19 cellular contexts compared by ENCODE assay signal in the genomic region with DNA sequence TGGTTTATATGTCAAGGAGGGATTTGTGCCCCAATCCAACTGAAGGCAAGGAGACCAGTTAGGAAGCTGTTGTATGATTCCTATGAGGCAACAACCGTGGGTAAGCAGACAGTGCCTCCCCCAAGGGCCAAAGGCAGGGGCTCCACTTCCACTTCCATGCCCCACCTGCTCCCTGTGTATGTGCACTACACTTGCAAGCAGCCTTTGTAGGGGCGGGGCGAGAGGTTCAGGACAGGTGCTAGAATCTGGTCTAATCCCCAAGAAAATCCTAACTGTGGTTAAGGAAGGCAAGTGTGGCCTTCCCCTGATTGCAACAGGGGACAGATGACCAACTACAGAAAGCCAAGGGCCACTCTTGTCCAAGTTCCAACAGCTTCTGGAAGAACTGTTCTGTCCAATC. TPM values are rescaled to one million over a fixed set of nuclear protein-coding genes. Genes with fewer than 3 reads are reported as not detected.
DNase-seq lines count a peak whose midpoint lies in the region; ATAC-seq and TF ChIP-seq lines count a peak whose summit lies in the region.
"Had no signal": no experiment of that assay in that cellular context is flagged by ENCODE, and none has a peak within 500 bp of the region (broad histone marks: within the 10 kb centered on the region; RNA-seq: fewer than 3 reads in every experiment).

No MANE protein-coding gene starts in this region.

- H3K4me3 ChIP-seq in mammary epithelial cell (replicated peaks in 1 of 3; ENCODE audit: insufficient read depth in 1 of 3, low read depth in 2 of 3, low read length in 3 of 3) = no peak overlapping the region
- H3K4me3 ChIP-seq in breast epithelium = no peak overlapping the region
- peak overlapping the region in 1 of 8 donors; percentile 1 for H3K4me3 ChIP-seq in spleen
- H3K4me3 ChIP-seq in esophagus muscularis mucosa = no peak overlapping the region
- H3K4me3 ChIP-seq: esophagus squamous epithelium, vagina had no signal

- peak overlapping the region; percentile 99 for H3K27ac Mint-ChIP-seq in memory B cell
- H3K27ac Mint-ChIP-seq: activated CD8-positive, alpha-beta memory T cell treated with anti-CD3 and anti-CD28 coated beads, Interleukin-2, amount 10 ng/mL, durations not matched to agents 7 days and 5 days; activated naive CD4-positive, alpha-beta T cell treated with anti-CD3 and anti-CD28 coated beads for 36 hours had no signal

- POLR2A ChIA-PET in RWPE1 (lab: Yijun Ruan, JAX; ENCODE audit: low non-redundant PET) = no interaction called here

- no peak overlapping the region for H3K4me2 ChIP-seq in mammary epithelial cell (ENCODE audit: insufficient read depth, low read depth, low read length)

- DNase-seq in mammary epithelial cell (peak; percentile 35), breast epithelium (ENCODE audit: low spot score in 2 of 2) (no peak), RWPE1 (ENCODE audit: low spot score) (no peak), memory B cell (ENCODE audit: low spot score in 2 of 2) (no peak), spleen (peak; percentile 71), esophagus muscularis mucosa (ENCODE audit: extremely low spot score) (no peak), NCI-H1694 treated with DMSO at 0.1 percent for 48 hours (lab: John Stamatoyannopoulos, UW) (no peak), HT-29 (ENCODE audit: low spot score) (no peak)
- DNase-seq: activated CD8-positive, alpha-beta memory T cell treated with anti-CD3 and anti-CD28 coated beads, Interleukin-2, amount 10 ng/mL, durations not matched to agents 7 days and 5 days; activated naive CD4-positive, alpha-beta T cell treated with anti-CD3 and anti-CD28 coated beads for 36 hours; esophagus squamous epithelium; GF-D8; H7; kidney; NCI-H187; NCI-H446; SHP77 treated with DMSO at 0.1 percent for 48 hours had no signal

- CTCF ChIA-PET in mammary epithelial cell (lab: Charles Lee; ENCODE audit: low non-redundant PET) (no interaction called here), RWPE1 (lab: Yijun Ruan, JAX) (interaction anchor here (0.5 kb wide), 1 partner anchor 13 kb away, joined by 3 read pairs; no protein-coding TSS in a partner anchor)

- H3K27me3 ChIP-seq in mammary epithelial cell (ENCODE audit: insufficient read depth, low read length) (no peaks in the 10 kb centered on the region), breast epithelium (no peaks in the 10 kb centered on the region), spleen (replicated peaks in 1 of 7) (no peaks in the 10 kb centered on the region), esophagus muscularis mucosa (no peaks in the 10 kb centered on the region)
- H3K27me3 ChIP-seq: brain microvascular endothelial cell, esophagus squamous epithelium, vagina had no signal

- H3K4me1 Mint-ChIP-seq in memory B cell = peaks cover 58% of the 10 kb centered on the region

- no peak overlapping the region for H3K9ac ChIP-seq in mammary epithelial cell (ENCODE audit: insufficient read depth, low read length)

- H3K36me3 Mint-ChIP-seq in memory B cell = peaks cover 13% of the 10 kb centered on the region

- H3K27me3 Mint-ChIP-seq in memory B cell = no peaks in the 10 kb centered on the region
- H3K27me3 Mint-ChIP-seq: activated CD8-positive, alpha-beta memory T cell treated with anti-CD3 and anti-CD28 coated beads, Interleukin-2, amount 10 ng/mL, durations not matched to agents 7 days and 5 days had no signal

- ATAC-seq in memory B cell (ENCODE audit: low read depth) = no peak
- ATAC-seq: activated CD8-positive, alpha-beta memory T cell treated with anti-CD3 and anti-CD28 coated beads, Interleukin-2, amount 10 ng/mL, durations not matched to agents 7 days and 5 days had no signal

- in situ Hi-C loops in mammary epithelial cell (cut with MboI; ENCODE audit: low sequenced_read_pairs in 2 of 2) = no loop called here

- H3K79me2 ChIP-seq in mammary epithelial cell (ENCODE audit: insufficient read depth, low read length) = peaks cover 61% of the 10 kb centered on the region

- dilution Hi-C loops in mammary epithelial cell (cut with HindIII; ENCODE audit: low sequenced_read_pairs) = loop anchor here (5.0 kb wide), 2 partner anchors 37 to 78 kb away; no protein-coding TSS in a partner anchor

- WGBS in mammary epithelial cell (ENCODE audit: low coverage, missing lambda C conversion rate) = 94% methylated on average over 3 of the region's 3 CpGs
- WGBS in spleen, 5 donors = 43 to 81% (median 69%) methylated on average over 1 to 3 of the region's 3 CpGs
- WGBS in esophagus muscularis mucosa = 63% methylated on average over 2 of the region's 3 CpGs

- BruUV-seq in mammary epithelial cell (replicated peaks; lab: Mats Ljungman, UMichigan) = no TSS peak

- H3K9me3 ChIP-seq in mammary epithelial cell (replicated peaks; ENCODE audit: insufficient read depth, low read length) = no peaks in the 10 kb centered on the region
- H3K9me3 ChIP-seq in breast epithelium = no peaks in the 10 kb centered on the region
- H3K9me3 ChIP-seq in spleen = no peaks in the 10 kb centered on the region
- no peaks in the 10 kb centered on the region for H3K9me3 ChIP-seq in esophagus muscularis mucosa
- H3K9me3 ChIP-seq: esophagus squamous epithelium, vagina had no signal

- intact Hi-C loops in mammary epithelial cell (cut with micrococcal nuclease) = no loop called here
- intact Hi-C loops in breast epithelium (cut with DNase I; ENCODE audit: low total_unique reads) = no loop called here
- intact Hi-C loops in spleen (cut with DNase I; ENCODE audit: low total_unique reads) = no loop called here
- intact Hi-C loops in esophagus muscularis mucosa (cut with DNase I) = no loop called here

- no peak overlapping the region for H3K27ac ChIP-seq in mammary epithelial cell (ENCODE audit: insufficient read depth, low read depth, low read length)
- H3K27ac ChIP-seq in breast epithelium = no peak overlapping the region
- peak overlapping the region; percentile 64 for H3K27ac ChIP-seq in RWPE1
- H3K27ac ChIP-seq in spleen = peak overlapping the region; percentile 30 to 85 (median 74)
- H3K27ac ChIP-seq in esophagus muscularis mucosa (replicated peaks in 1 of 4) = no peak overlapping the region
- H3K27ac ChIP-seq: brain microvascular endothelial cell, vagina had no signal

- no peak overlapping the region for H3K4me3 Mint-ChIP-seq in memory B cell
- H3K4me3 Mint-ChIP-seq: activated CD8-positive, alpha-beta memory T cell treated with anti-CD3 and anti-CD28 coated beads, Interleukin-2, amount 10 ng/mL, durations not matched to agents 7 days and 5 days; activated naive CD4-positive, alpha-beta T cell treated with anti-CD3 and anti-CD28 coated beads for 36 hours had no signal

- TF ChIP-seq CTCF in mammary epithelial cell (conservative IDR thresholded peaks at IDR 0.05 in 1 of 2, IDR thresholded peaks at IDR 0.05 in 1 of 2; ENCODE audit: extremely low read depth in 1 of 2, insufficient read depth in 1 of 2, low read depth in 1 of 2, low read length in 2 of 2) (no peak), breast epithelium (IDR thresholded peaks at IDR 0.05) (no peak), RWPE1 (conservative IDR thresholded peaks at IDR 0.05; ENCODE audit: low read depth) (no peak), spleen (IDR thresholded peaks at IDR 0.05 in 8 of 11, conservative IDR thresholded peaks at IDR 0.05 in 3 of 11) (no peak), esophagus muscularis mucosa (IDR thresholded peaks at IDR 0.05) (no peak)

- H4K20me1 ChIP-seq in mammary epithelial cell (ENCODE audit: insufficient read depth, low read length) = no peaks in the 10 kb centered on the region

- H3K9me3 Mint-ChIP-seq in memory B cell = no peaks in the 10 kb centered on the region
- H3K9me3 Mint-ChIP-seq: activated naive CD4-positive, alpha-beta T cell treated with anti-CD3 and anti-CD28 coated beads for 36 hours had no signal

- no peak for TF ChIP-seq POLR2A in breast epithelium (IDR thresholded peaks at IDR 0.05)
- no peak for TF ChIP-seq POLR2A in spleen (IDR thresholded peaks at IDR 0.05)
- TF ChIP-seq POLR2A in esophagus muscularis mucosa (IDR thresholded peaks at IDR 0.05; ENCODE audit: low read depth) = no peak

- H3K36me3 ChIP-seq in mammary epithelial cell (ENCODE audit: insufficient read depth, low read length) (peaks cover 4% of the 10 kb centered on the region), breast epithelium (no peaks in the 10 kb centered on the region), spleen (peaks cover 0 to 96% (median 28%) of the 10 kb centered on the region in 6 donors), esophagus muscularis mucosa (peaks cover 8 to 92% (median 57%) of the 10 kb centered on the region in 4 donors)

- no peak for TF ChIP-seq EP300 in esophagus muscularis mucosa (IDR thresholded peaks at IDR 0.05)

- no peak overlapping the region for H2AFZ ChIP-seq in mammary epithelial cell (ENCODE audit: low read depth, low read length)

- H3K4me1 ChIP-seq in mammary epithelial cell (ENCODE audit: insufficient read depth, low read length) (peaks cover 15% of the 10 kb centered on the region), breast epithelium (no peaks in the 10 kb centered on the region), spleen (peaks cover 31 to 98% (median 57%) of the 10 kb centered on the region in 6 donors), esophagus muscularis mucosa (peaks cover 27 to 51% (median 40%) of the 10 kb centered on the region in 4 donors)

RNA-seq across cellular contexts. Expression of a gene that starts 41.7 kb away (rescaled TPM):
- total RNA-seq in mammary epithelial cell (100 to 1,000 TPM in 1 of 2 donors, 10 to 100 TPM in 1; 82.2 to 135 TPM), breast epithelium (10 to 100 TPM; 60.8 to 81.8 (median 66.2) TPM), spleen (100 to 1,000 TPM in 2 of 7 donors, 10 to 100 TPM in 5; 75.1 to 111 (median 91.4) TPM), esophagus muscularis mucosa (10 to 100 TPM; 24.5 to 39.6 (median 37.8) TPM)
- polyA plus RNA-seq in mammary epithelial cell (69.9 TPM), spleen (10 to 100 TPM; 18.1 to 29.5 (median 25.4) TPM)
- 212 TPM for polyA minus RNA-seq in mammary epithelial cell
- 14.6 and 16.9 TPM in 2 replicates for total RNA-seq in HT-29 (2014; rRNA removed; shearing (Covaris generic))

RNA-seq across cellular contexts. Expression of a gene that starts 49.0 kb away (rescaled TPM):
- 10 to 100 TPM; 18.0 to 28.3 TPM for total RNA-seq in mammary epithelial cell
- 11.3 TPM for polyA plus RNA-seq in mammary epithelial cell
- polyA minus RNA-seq in mammary epithelial cell = 15.8 TPM
- total RNA-seq in breast epithelium = 10 to 100 TPM; 19.8 to 22.1 (median 21.0) TPM
- 10 to 100 TPM; 15.7 to 23.3 (median 19.4) TPM for total RNA-seq in spleen
- 10 to 100 TPM in 1 of 3 donors, 1 to 10 TPM in 2; 7.2 to 12.2 (median 9.9) TPM for polyA plus RNA-seq in spleen
- total RNA-seq in esophagus muscularis mucosa = 10 to 100 TPM; 17.8 to 22.6 (median 19.6) TPM
- total RNA-seq in HT-29 (2014; rRNA removed; shearing (Covaris generic)) = 11.5 and 11.8 TPM in 2 replicates

Comparison
In these comparisons a context has a peak if more than half of its experiments do, and no peak if none do; other contexts are left out.
1. DNase-seq: peak in mammary epithelial cell (single experiment) and spleen (single experiment); none in breast epithelium (0 of 2), RWPE1 (single experiment), memory B cell (0 of 2), esophagus muscularis mucosa (single experiment), NCI-H1694 treated with DMSO at 0.1 percent for 48 hours (single experiment) and HT-29 (single experiment).
2. H3K27ac ChIP-seq: peak in RWPE1 (single experiment) and spleen (8 of 8); none in mammary epithelial cell (single experiment), breast epithelium (0 of 2) and esophagus muscularis mucosa (0 of 4).